8 cellular contexts compared by ENCODE assay signal in the genomic region with DNA sequence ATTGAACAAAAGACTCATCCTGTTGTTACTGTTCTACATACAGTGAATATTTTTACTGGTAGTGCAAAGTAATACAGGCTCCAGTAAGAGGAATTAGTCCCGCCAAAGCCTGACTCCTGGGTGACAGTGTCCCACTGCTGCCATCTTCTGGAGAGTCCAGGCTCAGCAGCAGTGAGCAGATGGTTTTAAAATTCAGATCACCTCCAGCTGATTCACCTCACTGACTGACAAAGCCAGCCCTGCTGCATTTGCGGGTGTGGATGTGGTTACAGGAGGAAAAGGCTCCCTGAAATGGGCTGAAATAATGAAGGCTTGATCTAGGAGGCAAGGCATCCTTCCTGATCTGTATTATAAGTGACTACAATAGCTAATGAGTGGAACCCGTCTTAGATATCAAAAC. TPM values are rescaled to one million over a fixed set of nuclear protein-coding genes. Genes with fewer than 3 reads are reported as not detected.
DNase-seq lines count a peak whose midpoint lies in the region; ATAC-seq and TF ChIP-seq lines count a peak whose summit lies in the region.

No MANE protein-coding gene starts in this region.

- no peak for TF ChIP-seq EP300 in transverse colon (IDR thresholded peaks at IDR 0.05; ENCODE audit: low read depth)

- H3K27ac Mint-ChIP-seq in activated T-helper 1 cell treated with anti-CD3 and anti-CD28 coated beads, Interleukin-12 subunit alpha, Interleukin-12 subunit beta, Interleukin-2, Interleukin-4 antibody, amounts not matched to agents 30 ng/mL and 10 ng/mL and 1 ng/mL, durations not matched to agents 14 hours and 24 hours and 36 hours = no peak overlapping the region

- no peaks in the 10 kb centered on the region for H3K9me3 Mint-ChIP-seq in activated T-helper 1 cell treated with anti-CD3 and anti-CD28 coated beads, Interleukin-12 subunit alpha, Interleukin-12 subunit beta, Interleukin-2, Interleukin-4 antibody, amounts not matched to agents 30 ng/mL and 10 ng/mL and 1 ng/mL, durations not matched to agents 14 hours and 24 hours and 36 hours

- H3K36me3 ChIP-seq in Karpas-422 (ENCODE audit: insufficient read depth, low read length) (no peaks in the 10 kb centered on the region), Peyer's patch (no peaks in the 10 kb centered on the region), transverse colon (no peaks in the 10 kb centered on the region)

- TF ChIP-seq CTCF in Peyer's patch (IDR thresholded peaks at IDR 0.05) (peak in 4 of 6 experiments; percentile 53 to 58 (median 56)), transverse colon (IDR thresholded peaks at IDR 0.05) (peak; percentile 51 to 77 (median 64))

- intact Hi-C loops in activated T-helper 1 cell treated with anti-CD3 and anti-CD28 coated beads, Interleukin-12 subunit alpha, Interleukin-12 subunit beta, Interleukin-2, Interleukin-4 antibody, amounts not matched to agents 30 ng/mL and 10 ng/mL and 1 ng/mL, durations not matched to agents 14 hours and 24 hours and 36 hours (cut with micrococcal nuclease) = loop anchor here (1.0 kb wide), 3 partner anchors 77 to 119 kb away; no protein-coding TSS in a partner anchor
- intact Hi-C loops in transverse colon (cut with DNase I; ENCODE audit: low total_unique reads) = no loop called here

- peak; percentile 58 for ATAC-seq in GM19467 (IDR thresholded peaks at IDR 0.05; ENCODE audit: unreplicated experiment)

- H2AFZ ChIP-seq in Karpas-422 (ENCODE audit: low read length) = no peak overlapping the region

- in situ Hi-C loops in transverse colon (cut with MboI; ENCODE audit: low pct_ligation_motif_present in 1 of 4, low pct_unique_long_range_greater_than_20kb in 1 of 4, low sequenced_read_pairs in 3 of 4) = no loop called here

- no peak overlapping the region for H3K4me3 Mint-ChIP-seq in activated T-helper 1 cell treated with anti-CD3 and anti-CD28 coated beads, Interleukin-12 subunit alpha, Interleukin-12 subunit beta, Interleukin-2, Interleukin-4 antibody, amounts not matched to agents 30 ng/mL and 10 ng/mL and 1 ng/mL, durations not matched to agents 14 hours and 24 hours and 36 hours

- no peaks in the 10 kb centered on the region for H4K20me1 ChIP-seq in Karpas-422 (ENCODE audit: insufficient read depth, low read depth, low read length)

- H3K4me1 ChIP-seq in Karpas-422 (ENCODE audit: low read length) (peaks cover 16% of the 10 kb centered on the region), Peyer's patch (no peaks in the 10 kb centered on the region), transverse colon (peaks cover 0 to 4% (median 0%) of the 10 kb centered on the region in 4 donors)

- no peak overlapping the region for H3K4me3 ChIP-seq in Karpas-422 (ENCODE audit: low read length)
- H3K4me3 ChIP-seq in Peyer's patch = no peak overlapping the region
- no peak overlapping the region for H3K4me3 ChIP-seq in transverse colon

- no peaks in the 10 kb centered on the region for H3K9me2 ChIP-seq in Karpas-422 (replicated peaks; ENCODE audit: insufficient read depth, low read length)

- H3K9ac ChIP-seq in Karpas-422 (ENCODE audit: low read length) = no peak overlapping the region

- no peak overlapping the region for H3K27ac ChIP-seq in Karpas-422 (ENCODE audit: low read length)
- no peak overlapping the region for H3K27ac ChIP-seq in Peyer's patch
- no peak overlapping the region for H3K27ac ChIP-seq in transverse colon

- 30 to 60% methylated on average over 1 to 3 of the region's 3 CpGs for WGBS in transverse colon (ENCODE audit: low coverage in 1 of 2), 2 donors

- H3K4me2 ChIP-seq in Karpas-422 (ENCODE audit: low read depth, low read length, poor library complexity, severe bottlenecking) = no peak overlapping the region

- no peak for TF ChIP-seq POLR2A in Peyer's patch (IDR thresholded peaks at IDR 0.05)
- TF ChIP-seq POLR2A in transverse colon (IDR thresholded peaks at IDR 0.05) = no peak

- no peaks in the 10 kb centered on the region for H3K79me2 ChIP-seq in Karpas-422 (ENCODE audit: low read length)

- H3K36me3 Mint-ChIP-seq in activated T-helper 1 cell treated with anti-CD3 and anti-CD28 coated beads, Interleukin-12 subunit alpha, Interleukin-12 subunit beta, Interleukin-2, Interleukin-4 antibody, amounts not matched to agents 30 ng/mL and 10 ng/mL and 1 ng/mL, durations not matched to agents 14 hours and 24 hours and 36 hours (ENCODE audit: low read depth) = no peaks in the 10 kb centered on the region

- H3K27me3 Mint-ChIP-seq in activated T-helper 1 cell treated with anti-CD3 and anti-CD28 coated beads, Interleukin-12 subunit alpha, Interleukin-12 subunit beta, Interleukin-2, Interleukin-4 antibody, amounts not matched to agents 30 ng/mL and 10 ng/mL and 1 ng/mL, durations not matched to agents 14 hours and 24 hours and 36 hours (ENCODE audit: insufficient read depth) = peaks cover 32% of the 10 kb centered on the region

- H3K9me3 ChIP-seq in Karpas-422 (ENCODE audit: low read length) (no peaks in the 10 kb centered on the region), Peyer's patch (no peaks in the 10 kb centered on the region), transverse colon (no peaks in the 10 kb centered on the region)

- H3K27me3 ChIP-seq in Karpas-422 (ENCODE audit: low read length) (0 out of 2 replicates have a peak, but pooled peaks cover 5% of the 10 kb centered on the region), Peyer's patch (no peaks in the 10 kb centered on the region), transverse colon (peaks cover 27% of the 10 kb centered on the region)

- DNase-seq in CMK (ENCODE audit: low read depth) = peak; percentile 21
- peak; percentile 86 for DNase-seq in Karpas-422
- DNase-seq in Peyer's patch = peak; percentile 28 to 76 (median 67)
- DNase-seq in activated T-helper 1 cell treated with anti-CD3 and anti-CD28 coated beads, Interleukin-12 subunit alpha, Interleukin-12 subunit beta, Interleukin-2, Interleukin-4 antibody, amounts not matched to agents 30 ng/mL and 10 ng/mL and 1 ng/mL, durations not matched to agents 14 hours and 24 hours and 36 hours (ENCODE audit: low spot score) = peak; percentile 42
- DNase-seq in fibroblast of the conjunctiva (ENCODE audit: low read depth) = peak; percentile 53
- peak; percentile 56 for DNase-seq in non-pigmented ciliary epithelial cell (ENCODE audit: low read depth)
- DNase-seq in transverse colon = peak; percentile 60

- H3K4me1 Mint-ChIP-seq in activated T-helper 1 cell treated with anti-CD3 and anti-CD28 coated beads, Interleukin-12 subunit alpha, Interleukin-12 subunit beta, Interleukin-2, Interleukin-4 antibody, amounts not matched to agents 30 ng/mL and 10 ng/mL and 1 ng/mL, durations not matched to agents 14 hours and 24 hours and 36 hours (ENCODE audit: low read depth) = no peaks in the 10 kb centered on the region

RNA-seq across cellular contexts. Expression of gene PABPC3, which starts 18.3 kb away (rescaled TPM):
- 0.14 and 0.37 TPM in 2 replicates for total RNA-seq in Karpas-422 (2014; rRNA removed; shearing (Covaris generic); ENCODE audit: low replicate concordance)
- total RNA-seq in Peyer's patch = under 1 TPM in 3 of 4 donors, not detected in 1; 0.28 to 0.83 (median 0.40) TPM
- total RNA-seq in activated T-helper 1 cell treated with anti-CD3 and anti-CD28 coated beads, Interleukin-12 subunit alpha, Interleukin-12 subunit beta, Interleukin-2, Interleukin-4 antibody, amounts not matched to agents 30 ng/mL and 10 ng/mL and 1 ng/mL, durations not matched to agents 14 hours and 24 hours and 36 hours = 0.34 TPM in 2 replicates
- total RNA-seq in transverse colon = under 1 TPM in 2 of 4 donors, not detected in 2; 0.14 to 0.20 TPM

RNA-seq across cellular contexts. Expression of gene AMER2, which starts 57.9 kb away (rescaled TPM):
- total RNA-seq in Karpas-422 (2014; rRNA removed; shearing (Covaris generic); ENCODE audit: low replicate concordance) = not detected in 2 replicates
- total RNA-seq in Peyer's patch (not detected), transverse colon (under 1 TPM in 2 of 4 donors, not detected in 2; 0.14 to 0.16 TPM)
- total RNA-seq in activated T-helper 1 cell treated with anti-CD3 and anti-CD28 coated beads, Interleukin-12 subunit alpha, Interleukin-12 subunit beta, Interleukin-2, Interleukin-4 antibody, amounts not matched to agents 30 ng/mL and 10 ng/mL and 1 ng/mL, durations not matched to agents 14 hours and 24 hours and 36 hours = not detected in 2 replicates

Comparison
In these comparisons a context has a peak if more than half of its experiments do, and no peak if none do; other contexts are left out.
1. DNase-seq: peak in every context shown above with its lines; median percentile 86 in Karpas-422; 67 in Peyer's patch; 60 in transverse colon; 56 in non-pigmented ciliary epithelial cell; 53 in fibroblast of the conjunctiva; 42 in activated T-helper 1 cell treated with anti-CD3 and anti-CD28 coated beads, Interleukin-12 subunit alpha, Interleukin-12 subunit beta, Interleukin-2, Interleukin-4 antibody, amounts not matched to agents 30 ng/mL and 10 ng/mL and 1 ng/mL, durations not matched to agents 14 hours and 24 hours and 36 hours; 21 in CMK.